8 cellular contexts compared by ENCODE assay signal in genomic region chr7:25950488-25951413, GRCh38.
DNase-seq lines count a peak whose midpoint lies in the region; ATAC-seq and TF ChIP-seq lines count a peak whose summit lies in the region.

No MANE protein-coding gene starts in this region.

- H3K4me3 Mint-ChIP-seq in CD4-positive, CD25-positive, alpha-beta regulatory T cell, result peak overlapping the region; percentile 87 to 98 (median 91)
- H3K4me3 Mint-ChIP-seq in endodermal cell, result peak overlapping the region; percentile 94

- H3K27me3 ChIP-seq in CD4-positive, CD25-positive, alpha-beta regulatory T cell (ENCODE audit: control insufficient read depth, insufficient read depth, low read length), result no peaks in the 10 kb centered on the region
- no peaks in the 10 kb centered on the region for H3K27me3 ChIP-seq in endodermal cell (ENCODE audit: control insufficient read depth, insufficient read depth, low read length, poor library complexity, severe bottlenecking)

- no peak for TF ChIP-seq CTCF in endodermal cell (conservative IDR thresholded peaks at IDR 0.05)

- H3K4me3 ChIP-seq in CD4-positive, CD25-positive, alpha-beta regulatory T cell (ENCODE audit: low read depth, low read length), result peak overlapping the region; percentile 57
- H3K4me3 ChIP-seq in endodermal cell (ENCODE audit: low read length) (peak overlapping the region; percentile 99), mesodermal cell (ENCODE audit: extremely low read depth, insufficient read depth, low read length, poor library complexity, severe bottlenecking) (peak overlapping the region; percentile 79)

- WGBS in endodermal cell (ENCODE audit: insufficient coverage in 1 of 2, insufficient read length in 1 of 2), 2 experiments, result 0% methylated on average over 39 to 82 of the region's 86 CpGs
- 0% methylated on average over 39 to 57 of the region's 86 CpGs for WGBS in mesodermal cell (ENCODE audit: insufficient coverage in 2 of 2), 2 experiments

- peak overlapping the region in 2 of 3 donors; percentile 71 to 75 for H3K27ac Mint-ChIP-seq in CD4-positive, CD25-positive, alpha-beta regulatory T cell
- peak overlapping the region; percentile 92 for H3K27ac Mint-ChIP-seq in endodermal cell

- no peaks in the 10 kb centered on the region for H3K36me3 Mint-ChIP-seq in CD4-positive, CD25-positive, alpha-beta regulatory T cell
- peaks cover 20% of the 10 kb centered on the region for H3K36me3 Mint-ChIP-seq in endodermal cell (ENCODE audit: low read depth)

- H3K36me3 ChIP-seq in CD4-positive, CD25-positive, alpha-beta regulatory T cell (ENCODE audit: control insufficient read depth, insufficient read depth, low read length), result no peaks in the 10 kb centered on the region
- H3K36me3 ChIP-seq in endodermal cell (ENCODE audit: control insufficient read depth, insufficient read depth, low read length) (peaks cover 8% of the 10 kb centered on the region), mesodermal cell (ENCODE audit: control insufficient read depth, insufficient read depth, low read length) (peaks cover 3% of the 10 kb centered on the region)

- H3K27me3 Mint-ChIP-seq in CD4-positive, CD25-positive, alpha-beta regulatory T cell, result no peaks in the 10 kb centered on the region
- no peaks in the 10 kb centered on the region for H3K27me3 Mint-ChIP-seq in endodermal cell (ENCODE audit: insufficient read depth)

- ATAC-seq in CD4-positive, CD25-positive, alpha-beta regulatory T cell (ENCODE audit: low read depth in 2 of 2), result peak; percentile 97
- peak; percentile 83 for ATAC-seq in GM19395 (IDR thresholded peaks at IDR 0.05; ENCODE audit: unreplicated experiment)
- ATAC-seq in HG03521 (IDR thresholded peaks at IDR 0.05; ENCODE audit: unreplicated experiment), result peak; percentile 86

- H3K9me3 Mint-ChIP-seq in CD4-positive, CD25-positive, alpha-beta regulatory T cell, result peaks cover 0 to 3% (median 0%) of the 10 kb centered on the region in 7 donors
- H3K9me3 Mint-ChIP-seq in endodermal cell, result peaks cover 29% of the 10 kb centered on the region

- H3K9me3 ChIP-seq in CD4-positive, CD25-positive, alpha-beta regulatory T cell (ENCODE audit: control insufficient read depth in 2 of 2, low read length in 2 of 2), result no peaks in the 10 kb centered on the region
- peaks cover 37% of the 10 kb centered on the region for H3K9me3 ChIP-seq in endodermal cell (ENCODE audit: control insufficient read depth, low read length)
- H3K9me3 ChIP-seq in mesodermal cell (ENCODE audit: control insufficient read depth, low read length), result peaks cover 6% of the 10 kb centered on the region

- H3K27ac ChIP-seq in CD4-positive, CD25-positive, alpha-beta regulatory T cell (ENCODE audit: insufficient read depth, low read length, poor library complexity, severe bottlenecking), result peak overlapping the region; percentile 20
- H3K27ac ChIP-seq in endodermal cell (ENCODE audit: low read depth, low read length) (no peak overlapping the region), mesodermal cell (ENCODE audit: low read depth, low read length, severe bottlenecking) (peak overlapping the region; percentile 81)

- peak; percentile 84 to 95 (median 90) for DNase-seq in CD4-positive, CD25-positive, alpha-beta regulatory T cell
- DNase-seq in NCI-H748 treated with DMSO at 0.1 percent for 48 hours (lab: John Stamatoyannopoulos, UW) (peak; percentile 91), endodermal cell (peak; percentile 99)
- peak; percentile 63 to 75 for DNase-seq in activated CD8-positive, alpha-beta memory T cell treated with anti-CD3 and anti-CD28 coated beads for 4 hours (ENCODE audit: low read depth in 2 of 2)
- DNase-seq in stimulated activated CD8-positive, alpha-beta memory T cell treated with anti-CD3 and anti-CD28 coated beads, Interleukin-15, amount 100 ng/mL, for 4 hours (ENCODE audit: low read depth in 2 of 2), result peak; percentile 73 to 74

- H3K9ac ChIP-seq in endodermal cell (ENCODE audit: extremely low read depth, low read length, poor library complexity, severe bottlenecking), result peak overlapping the region; percentile 85

- H3K4me1 ChIP-seq in CD4-positive, CD25-positive, alpha-beta regulatory T cell (ENCODE audit: control insufficient read depth, insufficient read depth, low read length, poor library complexity, severe bottlenecking), result peaks cover 21% of the 10 kb centered on the region
- peaks cover 6% of the 10 kb centered on the region for H3K4me1 ChIP-seq in endodermal cell (ENCODE audit: control insufficient read depth, insufficient read depth, low read length)
- H3K4me1 ChIP-seq in mesodermal cell (ENCODE audit: control insufficient read depth, insufficient read depth, low read length, poor library complexity, severe bottlenecking), result no peaks in the 10 kb centered on the region

- H3K4me1 Mint-ChIP-seq in CD4-positive, CD25-positive, alpha-beta regulatory T cell, result peaks cover 12 to 23% (median 16%) of the 10 kb centered on the region in 4 donors
- peaks cover 41% of the 10 kb centered on the region for H3K4me1 Mint-ChIP-seq in endodermal cell
